In the genomic region with DNA sequence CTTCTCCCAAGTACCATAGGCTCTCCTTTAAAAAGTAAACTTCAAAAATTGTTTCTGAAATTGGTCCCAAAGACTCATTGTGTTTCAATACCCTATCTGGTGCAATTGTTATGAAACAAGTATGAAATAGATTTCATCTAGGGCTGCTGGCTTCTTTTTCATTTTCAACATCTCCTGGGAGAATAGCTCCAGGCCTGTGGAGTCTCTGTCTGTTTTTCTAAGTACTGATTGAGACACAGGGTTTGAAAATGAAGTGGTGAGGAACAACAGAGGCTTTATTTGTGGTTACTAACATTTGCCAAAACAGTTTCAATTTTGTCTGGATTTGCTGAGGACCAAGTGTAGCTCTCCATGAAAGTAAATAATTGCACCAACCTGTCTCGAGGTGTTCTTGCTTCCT, we compare ENCODE assay signal across 1 cellular context.
TF ChIP-seq lines count a peak whose summit lies in the region.

No MANE protein-coding gene starts in this region.

TF ChIP-seq in HepG2, 621 proteins besides CTCF, POLR2A, EP300 and RAD21 (continued from another document):
- TF ChIP-seq, protein P1, sequence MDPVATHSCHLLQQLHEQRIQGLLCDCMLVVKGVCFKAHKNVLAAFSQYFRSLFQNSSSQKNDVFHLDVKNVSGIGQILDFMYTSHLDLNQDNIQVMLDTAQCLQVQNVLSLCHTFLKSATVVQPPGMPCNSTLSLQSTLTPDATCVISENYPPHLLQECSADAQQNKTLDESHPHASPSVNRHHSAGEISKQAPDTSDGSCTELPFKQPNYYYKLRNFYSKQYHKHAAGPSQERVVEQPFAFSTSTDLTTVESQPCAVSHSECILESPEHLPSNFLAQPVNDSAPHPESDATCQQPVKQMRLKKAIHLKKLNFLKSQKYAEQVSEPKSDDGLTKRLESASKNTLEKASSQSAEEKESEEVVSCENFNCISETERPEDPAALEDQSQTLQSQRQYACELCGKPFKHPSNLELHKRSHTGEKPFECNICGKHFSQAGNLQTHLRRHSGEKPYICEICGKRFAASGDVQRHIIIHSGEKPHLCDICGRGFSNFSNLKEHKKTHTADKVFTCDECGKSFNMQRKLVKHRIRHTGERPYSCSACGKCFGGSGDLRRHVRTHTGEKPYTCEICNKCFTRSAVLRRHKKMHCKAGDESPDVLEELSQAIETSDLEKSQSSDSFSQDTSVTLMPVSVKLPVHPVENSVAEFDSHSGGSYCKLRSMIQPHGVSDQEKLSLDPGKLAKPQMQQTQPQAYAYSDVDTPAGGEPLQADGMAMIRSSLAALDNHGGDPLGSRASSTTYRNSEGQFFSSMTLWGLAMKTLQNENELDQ (CRISPR knock-in tag; IDR thresholded peaks at IDR 0.05; ENCODE audit: borderline replicate concordance), result no peak
- TF ChIP-seq, protein P2, sequence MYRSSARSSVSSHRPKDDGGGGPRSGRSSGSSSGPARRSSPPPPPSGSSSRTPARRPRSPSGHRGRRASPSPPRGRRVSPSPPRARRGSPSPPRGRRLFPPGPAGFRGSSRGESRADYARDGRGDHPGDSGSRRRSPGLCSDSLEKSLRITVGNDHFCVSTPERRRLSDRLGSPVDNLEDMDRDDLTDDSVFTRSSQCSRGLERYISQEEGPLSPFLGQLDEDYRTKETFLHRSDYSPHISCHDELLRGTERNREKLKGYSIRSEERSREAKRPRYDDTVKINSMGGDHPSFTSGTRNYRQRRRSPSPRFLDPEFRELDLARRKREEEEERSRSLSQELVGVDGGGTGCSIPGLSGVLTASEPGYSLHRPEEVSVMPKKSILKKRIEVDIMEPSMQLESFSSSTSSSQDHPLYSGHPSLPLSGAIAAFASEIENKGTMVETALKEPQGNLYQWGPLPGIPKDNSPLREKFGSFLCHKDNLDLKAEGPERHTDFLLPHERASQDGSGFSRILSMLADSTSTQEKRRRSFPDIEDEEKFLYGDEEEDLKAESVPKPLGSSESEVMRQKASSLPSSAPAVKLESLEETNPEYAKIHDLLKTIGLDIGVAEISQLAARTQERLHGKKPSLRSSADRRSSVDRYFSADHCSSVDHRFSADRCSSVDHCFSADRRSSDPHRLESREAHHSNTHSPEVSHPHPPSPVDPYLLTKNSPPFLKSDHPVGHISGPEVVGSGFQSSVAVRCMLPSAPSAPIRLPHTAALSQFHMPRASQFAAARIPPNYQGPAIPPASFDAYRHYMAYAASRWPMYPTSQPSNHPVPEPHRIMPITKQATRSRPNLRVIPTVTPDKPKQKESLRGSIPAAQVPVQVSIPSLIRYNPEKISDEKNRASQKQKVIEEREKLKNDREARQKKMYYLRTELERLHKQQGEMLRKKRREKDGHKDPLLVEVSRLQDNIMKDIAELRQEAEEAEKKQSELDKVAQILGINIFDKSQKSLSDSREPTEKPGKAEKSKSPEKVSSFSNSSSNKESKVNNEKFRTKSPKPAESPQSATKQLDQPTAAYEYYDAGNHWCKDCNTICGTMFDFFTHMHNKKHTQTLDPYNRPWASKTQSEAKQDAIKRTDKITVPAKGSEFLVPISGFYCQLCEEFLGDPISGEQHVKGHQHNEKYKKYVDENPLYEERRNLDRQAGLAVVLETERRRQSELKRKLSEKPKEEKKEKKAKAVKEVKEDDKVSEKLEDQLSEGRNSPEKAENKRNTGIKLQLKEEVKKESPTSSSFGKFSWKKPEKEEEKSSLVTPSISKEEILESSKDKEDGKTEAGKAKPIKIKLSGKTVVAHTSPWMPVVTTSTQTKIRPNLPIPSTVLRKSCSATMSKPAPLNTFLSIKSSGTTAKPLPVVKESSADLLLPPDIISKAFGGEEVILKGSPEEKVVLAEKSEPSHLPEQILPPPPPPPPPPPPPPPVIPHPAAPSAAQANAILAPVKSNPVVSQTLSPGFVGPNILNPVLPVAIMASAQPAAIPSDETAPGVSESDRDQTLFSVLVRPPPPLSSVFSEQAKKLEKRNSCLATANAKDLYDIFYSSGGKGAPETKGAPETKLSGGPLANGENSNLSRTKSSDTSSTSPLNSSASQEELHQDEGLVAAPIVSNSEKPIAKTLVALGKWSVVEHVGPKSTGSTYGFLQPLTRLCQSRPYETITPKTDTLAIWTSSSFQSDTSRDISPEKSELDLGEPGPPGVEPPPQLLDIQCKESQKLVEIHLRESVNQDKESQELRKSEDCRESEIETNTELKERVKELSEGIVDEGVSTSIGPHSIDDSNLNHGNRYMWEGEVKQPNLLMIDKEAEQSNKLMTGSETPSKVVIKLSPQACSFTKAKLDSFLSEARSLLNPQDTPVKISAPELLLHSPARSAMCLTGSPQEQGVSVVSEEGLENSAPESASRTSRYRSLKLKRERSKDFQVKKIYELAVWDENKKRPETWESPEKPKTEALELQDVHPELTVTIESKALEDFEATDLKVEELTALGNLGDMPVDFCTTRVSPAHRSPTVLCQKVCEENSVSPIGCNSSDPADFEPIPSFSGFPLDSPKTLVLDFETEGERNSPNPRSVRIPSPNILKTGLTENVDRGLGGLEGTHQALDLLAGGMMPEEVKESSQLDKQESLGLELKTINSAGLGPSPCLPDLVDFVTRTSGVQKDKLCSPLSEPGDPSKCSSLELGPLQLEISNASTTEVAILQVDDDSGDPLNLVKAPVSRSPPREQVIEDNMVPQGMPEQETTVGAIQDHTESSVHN (CRISPR knock-in tag; IDR thresholded peaks at IDR 0.05), result no peak
